In the genomic region with DNA sequence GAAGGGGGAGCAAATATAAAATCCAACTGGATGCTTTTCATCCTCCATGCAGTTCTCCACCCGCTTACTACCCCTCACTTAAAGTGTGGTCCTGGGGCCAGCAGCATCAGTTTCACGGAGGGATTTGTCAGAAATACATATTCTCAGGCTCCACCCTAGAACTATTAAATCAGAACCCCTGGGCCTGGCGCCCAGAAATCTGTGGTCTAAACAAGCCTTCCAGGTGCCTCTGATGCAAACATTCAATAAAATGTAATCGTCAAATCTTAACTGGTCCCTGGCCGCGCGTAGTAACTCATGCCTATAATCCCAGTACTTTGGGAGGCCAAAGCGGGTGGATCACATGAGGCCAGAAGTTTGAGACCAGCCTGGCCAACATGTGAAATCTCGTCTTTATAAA, we compare ENCODE assay signal across 14 cellular contexts. TPM values are rescaled to one million over a fixed set of nuclear protein-coding genes. Genes with fewer than 3 reads are reported as not detected.
A peak's percentile ranks its signal among the peaks of the same experiment; 100 is the strongest.
DNase-seq lines count a peak whose midpoint lies in the region; ATAC-seq and TF ChIP-seq lines count a peak whose summit lies in the region.
"Had no signal": no experiment of that assay in that cellular context is flagged by ENCODE, and none has a peak within 500 bp of the region (broad histone marks: within the 10 kb centered on the region; RNA-seq: fewer than 3 reads in every experiment).

No MANE protein-coding gene starts in this region.

- WGBS in mesenchymal stem cell: 95% methylated on average over 9 of the region's 9 CpGs
- 89 to 92% methylated on average over 9 of the region's 9 CpGs for WGBS in upper lobe of left lung, 2 donors

- H3K4me3 ChIP-seq in right atrium auricular region: no peak overlapping the region
- H3K4me3 ChIP-seq in mesenchymal stem cell (ENCODE audit: insufficient read depth in 1 of 2, low read depth in 1 of 2, low read length in 2 of 2): peak overlapping the region in 1 of 2 experiments; percentile 64
- no peak overlapping the region for H3K4me3 ChIP-seq in upper lobe of left lung
- H3K4me3 ChIP-seq: GM12878 had no signal

- H3K14ac ChIP-seq in mesenchymal stem cell (ENCODE audit: low read length in 2 of 2): no peak overlapping the region

- peak overlapping the region; percentile 52 to 83 for H3K27ac ChIP-seq in right atrium auricular region
- peak overlapping the region; percentile 65 for H3K27ac ChIP-seq in mesenchymal stem cell (ENCODE audit: low read length, poor library complexity, severe bottlenecking)
- H3K27ac ChIP-seq in upper lobe of left lung: peak overlapping the region; percentile 67 to 82 (median 80)
- H3K27ac ChIP-seq: C4-2B, KMS-11, WERI-Rb-1 had no signal

- H3K4me3 Mint-ChIP-seq in brain: no peak overlapping the region
- H3K4me3 Mint-ChIP-seq: nephron progenitor cell had no signal

- H2BK120ac ChIP-seq in mesenchymal stem cell (ENCODE audit: low read depth, low read length): no peak overlapping the region

- no peak for TF ChIP-seq CTCF in right atrium auricular region (IDR thresholded peaks at IDR 0.05)
- TF ChIP-seq CTCF in brain (conservative IDR thresholded peaks at IDR 0.05): no peak
- no peak for TF ChIP-seq CTCF in upper lobe of left lung (IDR thresholded peaks at IDR 0.05)

- H2AK5ac ChIP-seq in mesenchymal stem cell (ENCODE audit: low read length, severe bottlenecking): peak overlapping the region; percentile 55

- no peak overlapping the region for H3K4me2 ChIP-seq in mesenchymal stem cell (ENCODE audit: low read length, poor library complexity, severe bottlenecking)
- H3K4me2 ChIP-seq: KMS-11 had no signal

- H2BK15ac ChIP-seq in mesenchymal stem cell (ENCODE audit: low read depth, poor library complexity, severe bottlenecking): no peak overlapping the region

- H3K23ac ChIP-seq in mesenchymal stem cell (ENCODE audit: low read length in 2 of 2): no peak overlapping the region

- no peak overlapping the region for H4K91ac ChIP-seq in mesenchymal stem cell (ENCODE audit: low read length)

- H3K4me1 ChIP-seq in right atrium auricular region: peaks cover 0 to 17% of the 10 kb centered on the region in 2 donors
- peaks cover 11% of the 10 kb centered on the region for H3K4me1 ChIP-seq in mesenchymal stem cell (ENCODE audit: control insufficient read depth, insufficient read depth, low read depth, low read length)
- H3K4me1 ChIP-seq in upper lobe of left lung: peaks cover 9 to 22% (median 18%) of the 10 kb centered on the region in 4 donors

- no peak overlapping the region for H3K18ac ChIP-seq in mesenchymal stem cell (ENCODE audit: low read depth in 1 of 2, low read length in 2 of 2)

- no peak for DNase-seq in right atrium auricular region (ENCODE audit: low spot score)
- no peak for DNase-seq in cardiac septum (ENCODE audit: low spot score)
- no peak for DNase-seq in mesenchymal stem cell
- no peak for DNase-seq in upper lobe of left lung
- no peak for DNase-seq in medulla oblongata (ENCODE audit: extremely low spot score)
- no peak for DNase-seq in iPS-NIHi7 (ENCODE audit: extremely low spot score)
- no peak for DNase-seq in effector CD8-positive, alpha-beta T cell (lab: John Stamatoyannopoulos, UW)
- DNase-seq: NCI-H82, nephron progenitor cell, WERI-Rb-1 had no signal

- peaks cover 29% of the 10 kb centered on the region for H3K36me3 Mint-ChIP-seq in brain

- no peaks in the 10 kb centered on the region for H3K27me3 ChIP-seq in right atrium auricular region
- no peaks in the 10 kb centered on the region for H3K27me3 ChIP-seq in mesenchymal stem cell (ENCODE audit: control insufficient read depth in 1 of 2, insufficient read depth in 1 of 2, low read length in 2 of 2)
- H3K27me3 ChIP-seq in upper lobe of left lung: no peaks in the 10 kb centered on the region

- no peak for TF ChIP-seq POLR2A in upper lobe of left lung (IDR thresholded peaks at IDR 0.05)

- H3K27me3 Mint-ChIP-seq in brain: no peaks in the 10 kb centered on the region

- no peak overlapping the region for H2AFZ ChIP-seq in mesenchymal stem cell (ENCODE audit: low read depth, low read length)

- H2BK12ac ChIP-seq in mesenchymal stem cell (ENCODE audit: low read length in 2 of 2): peak overlapping the region in 1 of 2 experiments; percentile 57

- ATAC-seq in upper lobe of left lung (ENCODE audit: low FRiP score in 2 of 2): no peak

- TF ChIP-seq EP300 in upper lobe of left lung (IDR thresholded peaks at IDR 0.05): no peak

- H3K9ac ChIP-seq in mesenchymal stem cell (ENCODE audit: low read length): peak overlapping the region; percentile 90
- H3K9ac ChIP-seq: KMS-11 had no signal

- no peak overlapping the region for H2BK5ac ChIP-seq in mesenchymal stem cell (ENCODE audit: low read depth, low read length, poor library complexity, severe bottlenecking)

- intact Hi-C loops in cardiac septum (cut with DNase I): no loop called here

- H3K27ac Mint-ChIP-seq in brain: peak overlapping the region in 3 of 5 experiments; percentile 74 to 88 (median 88)

- no peaks in the 10 kb centered on the region for H3K9me3 Mint-ChIP-seq in brain
- H3K9me3 Mint-ChIP-seq: nephron progenitor cell had no signal

- H3K9me3 ChIP-seq in right atrium auricular region (no peaks in the 10 kb centered on the region), mesenchymal stem cell (ENCODE audit: control insufficient read depth, low read length) (no peaks in the 10 kb centered on the region), upper lobe of left lung (no peaks in the 10 kb centered on the region)

- H3K79me1 ChIP-seq in mesenchymal stem cell (replicated peaks; ENCODE audit: low read length, poor library complexity, severe bottlenecking): peaks cover 29% of the 10 kb centered on the region

- H3K36me3 ChIP-seq in right atrium auricular region (no peaks in the 10 kb centered on the region), mesenchymal stem cell (ENCODE audit: control insufficient read depth in 1 of 2, insufficient read depth in 2 of 2, low read depth in 1 of 2, low read length in 2 of 2) (peaks cover 6 to 10% of the 10 kb centered on the region in 2 experiments), upper lobe of left lung (no peaks in the 10 kb centered on the region)
- H3K36me3 ChIP-seq: WERI-Rb-1 had no signal

- no peak overlapping the region for H3K4ac ChIP-seq in mesenchymal stem cell (ENCODE audit: low read depth in 1 of 2, low read length in 2 of 2)

- H4K8ac ChIP-seq in mesenchymal stem cell (ENCODE audit: low read length): no peak overlapping the region

- peaks cover 49% of the 10 kb centered on the region for H3K4me1 Mint-ChIP-seq in brain

RNA-seq across cellular contexts. Expression of a gene that starts 47.7 kb away (rescaled TPM):
- total RNA-seq in right atrium auricular region (10 to 100 TPM; 41.8 to 62.0 TPM), cardiac septum (40.2 TPM), upper lobe of left lung (100 to 1,000 TPM in 1 of 6 donors, 10 to 100 TPM in 5; 44.2 to 106 (median 71.7) TPM)
- polyA plus RNA-seq in brain (ENCODE audit: insufficient read depth, low read depth, low replicate concordance): 4.5 TPM
- polyA plus RNA-seq in mesenchymal stem cell (2013, experiment 1 of 2): 16.8 TPM
- polyA plus RNA-seq in mesenchymal stem cell (2013, experiment 2 of 2): 16.0 TPM
